Comparison of ENCODE assay signal across 8 cellular contexts in the genomic region with DNA sequence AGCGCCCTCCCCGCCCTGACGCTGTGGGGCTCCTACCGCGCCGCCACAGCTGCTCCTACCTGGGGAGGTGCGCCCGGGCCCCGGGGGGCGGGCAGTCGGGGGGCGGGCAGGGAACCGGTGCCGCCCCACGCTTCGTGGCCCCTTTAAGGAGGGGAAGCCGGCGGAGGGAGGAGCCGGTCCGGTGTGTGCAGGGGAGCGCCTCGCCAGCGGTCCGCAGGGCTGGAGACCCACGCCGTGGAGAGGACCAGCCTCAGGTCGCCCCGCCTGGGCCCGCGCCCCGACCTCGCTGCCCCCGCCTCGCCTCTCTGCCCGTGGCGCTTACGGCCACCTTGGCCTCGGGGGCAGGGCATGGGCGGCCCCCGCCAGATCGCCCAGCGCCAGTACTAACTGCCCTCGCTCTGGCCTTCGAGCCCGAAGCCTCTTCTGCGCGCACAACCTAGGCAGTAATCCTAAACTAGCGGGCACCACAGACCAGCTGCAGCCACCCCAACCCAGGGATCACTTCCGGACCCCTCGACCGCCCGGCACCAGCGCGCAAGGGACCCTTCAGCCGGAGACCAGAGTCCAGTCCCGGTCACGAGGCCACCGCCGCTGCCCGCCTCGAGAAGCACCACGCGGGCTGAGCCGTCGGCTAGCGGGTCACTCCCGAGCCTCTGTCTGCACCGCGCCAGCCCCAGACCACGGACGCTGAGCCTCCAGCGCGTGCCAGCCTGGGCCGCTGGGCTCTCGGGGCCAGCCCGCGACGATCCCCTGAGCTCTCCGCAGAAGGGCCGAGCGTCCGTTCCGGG. TPM values are rescaled to one million over a fixed set of nuclear protein-coding genes. Genes with fewer than 3 reads are reported as not detected.
DNase-seq lines count a peak whose midpoint lies in the region; ATAC-seq and TF ChIP-seq lines count a peak whose summit lies in the region.

TSS of gene FOXE1 (plus strand) at position 171 of the 788 bp plus-strand sequence. CDS start 689 bp downstream, outside the sequence.

- peak within 1 kb of the TSS; percentile 44 for H3K4me3 ChIP-seq in iPS-18c (ENCODE audit: insufficient read depth, low read depth, low read length)

- H3K9me3 Mint-ChIP-seq in WTC11 = no peaks in the 10 kb centered on the region
- H3K9me3 Mint-ChIP-seq in stimulated activated memory B cell treated with anti-CD40 and anti-IgM and Interleukin-4, amounts not matched to agents 10 μg/mL and 1 μg/mL and 100 μg/mL, for 72 hours = no peaks in the 10 kb centered on the region

- POLR2A ChIA-PET in WTC11 (lab: Charles Lee) = interaction anchor here (0.6 kb wide), 1 partner anchor 9 kb away, joined by 3 read pairs; no protein-coding TSS in a partner anchor

- H3K36me3 Mint-ChIP-seq in WTC11 = peaks cover 5% of the 10 kb centered on the region; the same call in 1 of the 2 replicates
- H3K36me3 Mint-ChIP-seq in stimulated activated memory B cell treated with anti-CD40 and anti-IgM and Interleukin-4, amounts not matched to agents 10 μg/mL and 1 μg/mL and 100 μg/mL, for 72 hours = no peaks in the 10 kb centered on the region

- peak; percentile 54 for DNase-seq in NCI-H82 (lab: John Stamatoyannopoulos, UW)
- DNase-seq in NCI-H82 treated with DMSO at 0.1 percent for 48 hours (lab: John Stamatoyannopoulos, UW; ENCODE audit: unreplicated experiment) = no peak
- peak; percentile 46 for DNase-seq in WTC11 (ENCODE audit: low spot score)
- no peak for DNase-seq in CD1c-positive myeloid dendritic cell (ENCODE audit: extremely low spot score)
- no peak for DNase-seq in pons (ENCODE audit: low spot score)

- H3K27me3 Mint-ChIP-seq in WTC11 (ENCODE audit: low read depth) = peaks cover 94% of the 10 kb centered on the region
- peaks cover 92% of the 10 kb centered on the region for H3K27me3 Mint-ChIP-seq in stimulated activated memory B cell treated with anti-CD40 and anti-IgM and Interleukin-4, amounts not matched to agents 10 μg/mL and 1 μg/mL and 100 μg/mL, for 72 hours

- TF ChIP-seq CTCF in WTC11 (IDR thresholded peaks at IDR 0.05) = no peak

- H3K4me1 Mint-ChIP-seq in WTC11 = peaks cover 47% of the 10 kb centered on the region
- peaks cover 32% of the 10 kb centered on the region for H3K4me1 Mint-ChIP-seq in stimulated activated memory B cell treated with anti-CD40 and anti-IgM and Interleukin-4, amounts not matched to agents 10 μg/mL and 1 μg/mL and 100 μg/mL, for 72 hours

- no peaks in the 10 kb centered on the region for H3K9me3 ChIP-seq in iPS-18c (ENCODE audit: control insufficient read depth, insufficient read depth, low read length)

- peak; percentile 10 for ATAC-seq in WTC11
- peak; percentile 35 for ATAC-seq in stimulated activated memory B cell treated with anti-CD40 and anti-IgM and Interleukin-4, amounts not matched to agents 10 μg/mL and 1 μg/mL and 100 μg/mL, for 72 hours
- ATAC-seq in HG03442 (IDR thresholded peaks at IDR 0.05; ENCODE audit: unreplicated experiment) = no peak

- no peak within 1 kb of the TSS for H3K27ac Mint-ChIP-seq in WTC11
- H3K27ac Mint-ChIP-seq in stimulated activated memory B cell treated with anti-CD40 and anti-IgM and Interleukin-4, amounts not matched to agents 10 μg/mL and 1 μg/mL and 100 μg/mL, for 72 hours = no peak within 1 kb of the TSS

- H3K4me3 Mint-ChIP-seq in WTC11 = peak within 1 kb of the TSS; percentile 80
- H3K4me3 Mint-ChIP-seq in stimulated activated memory B cell treated with anti-CD40 and anti-IgM and Interleukin-4, amounts not matched to agents 10 μg/mL and 1 μg/mL and 100 μg/mL, for 72 hours = peak within 1 kb of the TSS; percentile 84

- CTCF ChIA-PET in WTC11 (lab: Charles Lee) = interaction anchor here (0.9 kb wide), 1 partner anchor 18 kb away, joined by 3 read pairs; no protein-coding TSS in a partner anchor

TF ChIP-seq in WTC11, 78 proteins besides CTCF, POLR2A, EP300 and RAD21:
- TF ChIP-seq ZMAT4 (CRISPR knock-in tag; IDR thresholded peaks at IDR 0.05) (no peak), ATF1 (CRISPR knock-in tag; IDR thresholded peaks at IDR 0.05) (0 out of 2 replicates have a peak, but pooled peaks have one; percentile 32), ZNF232 (CRISPR knock-in tag; IDR thresholded peaks at IDR 0.05) (no peak), HMGXB4 (CRISPR knock-in tag; IDR thresholded peaks at IDR 0.05) (peak; percentile 57; the same call in 1 of the 2 replicates), KAT7 (CRISPR knock-in tag; IDR thresholded peaks at IDR 0.05; ENCODE audit: borderline replicate concordance) (no peak), ATF2 (CRISPR knock-in tag; IDR thresholded peaks at IDR 0.05; ENCODE audit: borderline replicate concordance, low read depth) (no peak), CREM (CRISPR knock-in tag; IDR thresholded peaks at IDR 0.05) (no peak), NR1H2 (CRISPR knock-in tag; IDR thresholded peaks at IDR 0.05) (no peak), FOXJ3 (CRISPR knock-in tag; IDR thresholded peaks at IDR 0.05; ENCODE audit: borderline replicate concordance) (no peak)
- TF ChIP-seq, protein P1, sequence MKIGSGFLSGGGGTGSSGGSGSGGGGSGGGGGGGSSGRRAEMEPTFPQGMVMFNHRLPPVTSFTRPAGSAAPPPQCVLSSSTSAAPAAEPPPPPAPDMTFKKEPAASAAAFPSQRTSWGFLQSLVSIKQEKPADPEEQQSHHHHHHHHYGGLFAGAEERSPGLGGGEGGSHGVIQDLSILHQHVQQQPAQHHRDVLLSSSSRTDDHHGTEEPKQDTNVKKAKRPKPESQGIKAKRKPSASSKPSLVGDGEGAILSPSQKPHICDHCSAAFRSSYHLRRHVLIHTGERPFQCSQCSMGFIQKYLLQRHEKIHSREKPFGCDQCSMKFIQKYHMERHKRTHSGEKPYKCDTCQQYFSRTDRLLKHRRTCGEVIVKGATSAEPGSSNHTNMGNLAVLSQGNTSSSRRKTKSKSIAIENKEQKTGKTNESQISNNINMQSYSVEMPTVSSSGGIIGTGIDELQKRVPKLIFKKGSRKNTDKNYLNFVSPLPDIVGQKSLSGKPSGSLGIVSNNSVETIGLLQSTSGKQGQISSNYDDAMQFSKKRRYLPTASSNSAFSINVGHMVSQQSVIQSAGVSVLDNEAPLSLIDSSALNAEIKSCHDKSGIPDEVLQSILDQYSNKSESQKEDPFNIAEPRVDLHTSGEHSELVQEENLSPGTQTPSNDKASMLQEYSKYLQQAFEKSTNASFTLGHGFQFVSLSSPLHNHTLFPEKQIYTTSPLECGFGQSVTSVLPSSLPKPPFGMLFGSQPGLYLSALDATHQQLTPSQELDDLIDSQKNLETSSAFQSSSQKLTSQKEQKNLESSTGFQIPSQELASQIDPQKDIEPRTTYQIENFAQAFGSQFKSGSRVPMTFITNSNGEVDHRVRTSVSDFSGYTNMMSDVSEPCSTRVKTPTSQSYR (CRISPR knock-in tag; IDR thresholded peaks at IDR 0.05) = no peak
- TF ChIP-seq, protein P2, sequence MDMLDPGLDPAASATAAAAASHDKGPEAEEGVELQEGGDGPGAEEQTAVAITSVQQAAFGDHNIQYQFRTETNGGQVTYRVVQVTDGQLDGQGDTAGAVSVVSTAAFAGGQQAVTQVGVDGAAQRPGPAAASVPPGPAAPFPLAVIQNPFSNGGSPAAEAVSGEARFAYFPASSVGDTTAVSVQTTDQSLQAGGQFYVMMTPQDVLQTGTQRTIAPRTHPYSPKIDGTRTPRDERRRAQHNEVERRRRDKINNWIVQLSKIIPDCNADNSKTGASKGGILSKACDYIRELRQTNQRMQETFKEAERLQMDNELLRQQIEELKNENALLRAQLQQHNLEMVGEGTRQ (CRISPR knock-in tag; IDR thresholded peaks at IDR 0.05) = 0 out of 2 replicates have a peak, but pooled peaks have one; percentile 12
TF ChIP-seq in WTC11: peak in this region for 3.

RNA-seq across cellular contexts. Expression of gene FOXE1, which starts in this region (rescaled TPM):
- total RNA-seq in WTC11 (2021) = 0.05 to 0.09 TPM (median 0.07 TPM) in 3 replicates

Comparison
In these comparisons a context has a peak if more than half of its experiments do, and no peak if none do; other contexts are left out.
1. Peak in DNase-seq and ATAC-seq in WTC11; RNA of the gene not detected or under 1 TPM.